ENCODE assay signal across 17 cellular contexts in genomic region chr22:49354516-49355205, GRCh38.
DNase-seq lines count a peak whose midpoint lies in the region; ATAC-seq and TF ChIP-seq lines count a peak whose summit lies in the region.
"Had no signal": no experiment of that assay in that cellular context is flagged by ENCODE, and none has a peak within 500 bp of the region (broad histone marks: within the 10 kb centered on the region; RNA-seq: fewer than 3 reads in every experiment).

No MANE protein-coding gene starts in this region.

- no peak overlapping the region for H3K4me3 Mint-ChIP-seq in mesothelial cell of epicardium
- no peak overlapping the region for H3K4me3 Mint-ChIP-seq in activated CD4-positive, alpha-beta T cell treated with anti-CD3 and anti-CD28 coated beads, Interleukin-2, amount 10 ng/mL, durations not matched to agents 24 days and 14 days
- H3K4me3 Mint-ChIP-seq: CD8-positive, alpha-beta memory T cell; H9 had no signal

- no peaks in the 10 kb centered on the region for H3K79me2 ChIP-seq in GM23248 (ENCODE audit: insufficient read depth)

- peaks cover 11% of the 10 kb centered on the region for H3K27me3 Mint-ChIP-seq in mesothelial cell of epicardium (ENCODE audit: low read depth)
- peaks cover 4% of the 10 kb centered on the region for H3K27me3 Mint-ChIP-seq in activated CD4-positive, alpha-beta T cell treated with anti-CD3 and anti-CD28 coated beads, Interleukin-2, amount 10 ng/mL, durations not matched to agents 24 days and 14 days

- H3F3A ChIP-seq in GM23248 (ENCODE audit: insufficient read depth) = no peaks in the 10 kb centered on the region

- H3K4me2 ChIP-seq in GM23248 (ENCODE audit: unreplicated experiment) = no peak overlapping the region

- POLR2A ChIA-PET in GM10248 (lab: Yijun Ruan, JAX) = no interaction called here

- H3K9me3 Mint-ChIP-seq in mesothelial cell of epicardium = no peaks in the 10 kb centered on the region
- H3K9me3 Mint-ChIP-seq in activated CD4-positive, alpha-beta T cell treated with anti-CD3 and anti-CD28 coated beads, Interleukin-2, amount 10 ng/mL, durations not matched to agents 24 days and 14 days = no peaks in the 10 kb centered on the region
- H3K9me3 Mint-ChIP-seq: CD8-positive, alpha-beta memory T cell; H9 had no signal

- H3K4me1 Mint-ChIP-seq in mesothelial cell of epicardium = peaks cover 17% of the 10 kb centered on the region
- H3K4me1 Mint-ChIP-seq in activated CD4-positive, alpha-beta T cell treated with anti-CD3 and anti-CD28 coated beads, Interleukin-2, amount 10 ng/mL, durations not matched to agents 24 days and 14 days = no peaks in the 10 kb centered on the region
- H3K4me1 Mint-ChIP-seq: CD8-positive, alpha-beta memory T cell had no signal

- CTCF ChIA-PET in GM10248 (lab: Yijun Ruan, JAX) = no interaction called here

- no peak overlapping the region for H3K27ac ChIP-seq in coronary artery
- H3K27ac ChIP-seq in GM23248 = no peak overlapping the region
- H3K27ac ChIP-seq: RWPE1 had no signal

- in situ Hi-C loops in GM23248 (cut with MboI) = no loop called here

- peak; percentile 65 for DNase-seq in A172 (ENCODE audit: low spot score)
- DNase-seq in Daoy (ENCODE audit: low read depth) = peak; percentile 38
- peak; percentile 19 for DNase-seq in coronary artery (ENCODE audit: low spot score)
- DNase-seq in mesothelial cell of epicardium (ENCODE audit: low spot score in 2 of 2, unreplicated experiment in 2 of 2) = peak in 1 of 2 experiments; percentile 28
- no peak for DNase-seq in activated CD4-positive, alpha-beta T cell treated with anti-CD3 and anti-CD28 coated beads, Interleukin-2, amount 10 ng/mL, durations not matched to agents 24 days and 14 days
- DNase-seq in GM23248 = no peak
- DNase-seq in GM10248 (ENCODE audit: extremely low spot score) = no peak
- DNase-seq: BE2C; CD8-positive, alpha-beta memory T cell; DMS 273 treated with DMSO at 0.1 percent for 48 hours; EL; H9; NCI-H226; NCI-H526 had no signal

- intact Hi-C loops in activated CD4-positive, alpha-beta T cell treated with anti-CD3 and anti-CD28 coated beads, Interleukin-2, amount 10 ng/mL, durations not matched to agents 24 days and 14 days (cut with micrococcal nuclease) = no loop called here

- ATAC-seq in HG03378 (IDR thresholded peaks at IDR 0.05; ENCODE audit: unreplicated experiment) = no peak
- ATAC-seq: GM12878 had no signal

- no peak overlapping the region for H2AFZ ChIP-seq in GM23248

- no peaks in the 10 kb centered on the region for H3K4me1 ChIP-seq in GM23248 (ENCODE audit: insufficient read depth)
- H3K4me1 ChIP-seq: BE2C had no signal

- no peak overlapping the region for H3K9ac ChIP-seq in GM23248

- no peak for TF ChIP-seq CTCF in coronary artery (IDR thresholded peaks at IDR 0.05)
- no peak for TF ChIP-seq CTCF in mesothelial cell of epicardium (IDR thresholded peaks at IDR 0.05; ENCODE audit: unreplicated experiment)
- TF ChIP-seq CTCF in GM10248 (IDR thresholded peaks at IDR 0.05; ENCODE audit: control extremely low read depth, extremely low read depth, low read depth, missing control alignments) = no peak

- H3K9me2 ChIP-seq in GM23248 (ENCODE audit: insufficient read depth) = no peaks in the 10 kb centered on the region

- 29% methylated on average over 14 of the region's 14 CpGs for WGBS in GM23248 (ENCODE audit: low coverage in 1 of 2, low lambda C conversion rate in 2 of 2, missing lambda C conversion rate in 2 of 2), 2 experiments

- no peaks in the 10 kb centered on the region for H3K36me3 Mint-ChIP-seq in mesothelial cell of epicardium
- no peaks in the 10 kb centered on the region for H3K36me3 Mint-ChIP-seq in activated CD4-positive, alpha-beta T cell treated with anti-CD3 and anti-CD28 coated beads, Interleukin-2, amount 10 ng/mL, durations not matched to agents 24 days and 14 days (ENCODE audit: low read depth)
- H3K36me3 Mint-ChIP-seq: CD8-positive, alpha-beta memory T cell had no signal

- peak overlapping the region; percentile 81 for H3K27ac Mint-ChIP-seq in mesothelial cell of epicardium
- H3K27ac Mint-ChIP-seq in activated CD4-positive, alpha-beta T cell treated with anti-CD3 and anti-CD28 coated beads, Interleukin-2, amount 10 ng/mL, durations not matched to agents 24 days and 14 days = no peak overlapping the region
- H3K27ac Mint-ChIP-seq: CD8-positive, alpha-beta memory T cell; H9 had no signal

- H3K27me3 ChIP-seq in GM23248 (replicated peaks; ENCODE audit: insufficient read depth) = no peaks in the 10 kb centered on the region
- H3K27me3 ChIP-seq: BE2C had no signal

- no peaks in the 10 kb centered on the region for H3K36me3 ChIP-seq in GM23248 (ENCODE audit: low read depth)
- H3K36me3 ChIP-seq: BE2C had no signal

- H3K4me3 ChIP-seq in coronary artery = no peak overlapping the region
- H3K4me3 ChIP-seq in GM23248 = no peak overlapping the region
- H3K4me3 ChIP-seq: GM12878 had no signal

- H4K20me1 ChIP-seq in GM23248 (ENCODE audit: insufficient read depth) = no peaks in the 10 kb centered on the region

- H3K9me3 ChIP-seq in GM23248 (ENCODE audit: low read depth) = no peaks in the 10 kb centered on the region
- H3K9me3 ChIP-seq: BE2C had no signal

Comparison
In these comparisons a context has a peak if more than half of its experiments do, and no peak if none do; other contexts are left out.
1. DNase-seq: peak in A172 (single experiment), Daoy (single experiment) and coronary artery (single experiment); none in activated CD4-positive, alpha-beta T cell treated with anti-CD3 and anti-CD28 coated beads, Interleukin-2, amount 10 ng/mL, durations not matched to agents 24 days and 14 days (single experiment), GM23248 (single experiment) and GM10248 (single experiment).